Comparison of ENCODE assay signal across 16 cellular contexts in the genomic region with DNA sequence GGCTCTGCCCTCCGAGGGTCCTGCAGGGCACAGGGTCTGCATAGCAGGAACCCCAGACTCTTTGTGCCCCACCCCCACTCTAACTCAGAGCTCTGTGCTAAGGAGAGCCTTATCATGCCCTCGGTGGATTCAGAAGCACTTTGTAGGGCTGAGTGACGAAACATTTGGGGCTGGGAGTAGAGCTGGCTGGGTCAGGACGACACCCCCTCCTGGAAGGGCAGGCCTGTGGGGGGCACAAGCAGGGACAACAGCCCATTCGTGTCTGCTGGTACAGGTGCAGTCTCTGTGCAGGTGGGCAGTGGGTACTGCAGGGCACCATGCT. TPM values are rescaled to one million over a fixed set of nuclear protein-coding genes. Genes with fewer than 3 reads are reported as not detected.
DNase-seq lines count a peak whose midpoint lies in the region; ATAC-seq and TF ChIP-seq lines count a peak whose summit lies in the region.
"Had no signal": no experiment of that assay in that cellular context is flagged by ENCODE, and none has a peak within 500 bp of the region (broad histone marks: within the 10 kb centered on the region; RNA-seq: fewer than 3 reads in every experiment).

No MANE protein-coding gene starts in this region.

- H3K9ac ChIP-seq in neural progenitor cell = no peak overlapping the region

- ATAC-seq in stimulated activated memory B cell treated with anti-CD40 and anti-IgM and Interleukin-4, amounts not matched to agents 10 μg/mL and 1 μg/mL and 100 μg/mL, for 72 hours = no peak
- ATAC-seq in GM21381 (IDR thresholded peaks at IDR 0.05; ENCODE audit: unreplicated experiment) = no peak
- ATAC-seq: A549 had no signal

- intact Hi-C loops in left ventricle myocardium inferior (cut with micrococcal nuclease) = no loop called here
- intact Hi-C loops in dendritic cell treated with granulocyte-macrophage colony-stimulating factor and Interleukin-4, amounts not matched to agents 40 ng/mL and 50 ng/mL, for 4 days (cut with micrococcal nuclease) = loop anchor here (5.0 kb wide), 1 partner anchor 39 kb away; no protein-coding TSS in a partner anchor

- DNase-seq in cardiac muscle cell (ENCODE audit: low read depth in 1 of 2, low spot score in 1 of 2) = peak in 1 of 2 donors; percentile 15
- no peak for DNase-seq in left ventricle myocardium inferior
- no peak for DNase-seq in neural progenitor cell (ENCODE audit: low spot score)
- no peak for DNase-seq in NCI-H2196 (lab: John Stamatoyannopoulos, UW; ENCODE audit: unreplicated experiment)
- no peak for DNase-seq in KBM-7
- DNase-seq: C1 segment of cervical spinal cord; Caco-2; CD4-positive, alpha-beta T cell; HCEC 1CT had no signal

- TF ChIP-seq CTCF in cardiac muscle cell (IDR thresholded peaks at IDR 0.05; ENCODE audit: low read depth, low read length) = no peak
- no peak for TF ChIP-seq CTCF in left ventricle myocardium inferior (IDR thresholded peaks at IDR 0.05; ENCODE audit: borderline replicate concordance)
- no peak for TF ChIP-seq CTCF in neural progenitor cell (IDR thresholded peaks at IDR 0.05)

- H3K4me1 Mint-ChIP-seq in dendritic cell treated with granulocyte-macrophage colony-stimulating factor and Interleukin-4, amounts not matched to agents 40 ng/mL and 50 ng/mL, for 4 days (ENCODE audit: low read depth) = peaks cover 78% of the 10 kb centered on the region
- peaks cover 13% of the 10 kb centered on the region for H3K4me1 Mint-ChIP-seq in neural progenitor cell
- H3K4me1 Mint-ChIP-seq in stimulated activated memory B cell treated with anti-CD40 and anti-IgM and Interleukin-4, amounts not matched to agents 10 μg/mL and 1 μg/mL and 100 μg/mL, for 72 hours = peaks cover 25% of the 10 kb centered on the region

- no peak overlapping the region for H3K4me2 ChIP-seq in neural progenitor cell
- H3K4me2 ChIP-seq: A549 had no signal

- no peak overlapping the region for H2AFZ ChIP-seq in neural progenitor cell (replicated peaks)

- H3K36me3 ChIP-seq in cardiac muscle cell = no peaks in the 10 kb centered on the region
- H3K36me3 ChIP-seq in left ventricle myocardium inferior = no peaks in the 10 kb centered on the region
- H3K36me3 ChIP-seq in neural progenitor cell = no peaks in the 10 kb centered on the region

- no peaks in the 10 kb centered on the region for H3K27me3 ChIP-seq in cardiac muscle cell
- no peaks in the 10 kb centered on the region for H3K27me3 ChIP-seq in left ventricle myocardium inferior (ENCODE audit: low read depth)
- H3K27me3 ChIP-seq in neural progenitor cell = no peaks in the 10 kb centered on the region

- H3K27ac ChIP-seq in cardiac muscle cell (peak overlapping the region; percentile 41), left ventricle myocardium inferior (replicated peaks) (no peak overlapping the region), neural progenitor cell (no peak overlapping the region)
- H3K27ac ChIP-seq: 22Rv1, A549 had no signal

- H3K4me1 ChIP-seq in cardiac muscle cell (ENCODE audit: low read depth) (peaks cover 35% of the 10 kb centered on the region), left ventricle myocardium inferior (no peaks in the 10 kb centered on the region), neural progenitor cell (no peaks in the 10 kb centered on the region)

- H3F3A ChIP-seq in neural progenitor cell (ENCODE audit: low read depth) = no peaks in the 10 kb centered on the region

- H3K27ac Mint-ChIP-seq in dendritic cell treated with granulocyte-macrophage colony-stimulating factor and Interleukin-4, amounts not matched to agents 40 ng/mL and 50 ng/mL, for 4 days = peak overlapping the region; percentile 79
- peak overlapping the region; percentile 46 for H3K27ac Mint-ChIP-seq in neural progenitor cell
- H3K27ac Mint-ChIP-seq in stimulated activated memory B cell treated with anti-CD40 and anti-IgM and Interleukin-4, amounts not matched to agents 10 μg/mL and 1 μg/mL and 100 μg/mL, for 72 hours = peak overlapping the region; percentile 69
- H3K27ac Mint-ChIP-seq: CD4-positive, alpha-beta T cell had no signal

- H3K4me3 ChIP-seq in cardiac muscle cell = no peak overlapping the region
- no peak overlapping the region for H3K4me3 ChIP-seq in left ventricle myocardium inferior
- no peak overlapping the region for H3K4me3 ChIP-seq in neural progenitor cell
- H3K4me3 ChIP-seq: A549 had no signal

- no peaks in the 10 kb centered on the region for H4K20me1 ChIP-seq in neural progenitor cell (ENCODE audit: low read depth)

- no peaks in the 10 kb centered on the region for H3K9me3 ChIP-seq in cardiac muscle cell (ENCODE audit: low read depth)
- no peaks in the 10 kb centered on the region for H3K9me3 ChIP-seq in left ventricle myocardium inferior (replicated peaks)
- H3K9me3 ChIP-seq in neural progenitor cell (ENCODE audit: low read depth) = no peaks in the 10 kb centered on the region
- H3K9me3 ChIP-seq: A549, Caco-2 had no signal

- no peaks in the 10 kb centered on the region for H3K36me3 Mint-ChIP-seq in dendritic cell treated with granulocyte-macrophage colony-stimulating factor and Interleukin-4, amounts not matched to agents 40 ng/mL and 50 ng/mL, for 4 days (ENCODE audit: low read depth)
- H3K36me3 Mint-ChIP-seq in neural progenitor cell = no peaks in the 10 kb centered on the region
- H3K36me3 Mint-ChIP-seq in stimulated activated memory B cell treated with anti-CD40 and anti-IgM and Interleukin-4, amounts not matched to agents 10 μg/mL and 1 μg/mL and 100 μg/mL, for 72 hours = no peaks in the 10 kb centered on the region

- H3K27me3 Mint-ChIP-seq in dendritic cell treated with granulocyte-macrophage colony-stimulating factor and Interleukin-4, amounts not matched to agents 40 ng/mL and 50 ng/mL, for 4 days = peaks cover 39% of the 10 kb centered on the region
- H3K27me3 Mint-ChIP-seq in neural progenitor cell (ENCODE audit: insufficient read depth, low read depth) = peaks cover 10% of the 10 kb centered on the region
- H3K27me3 Mint-ChIP-seq in stimulated activated memory B cell treated with anti-CD40 and anti-IgM and Interleukin-4, amounts not matched to agents 10 μg/mL and 1 μg/mL and 100 μg/mL, for 72 hours = peaks cover 18% of the 10 kb centered on the region

- in situ Hi-C loops in KBM-7 (cut with MboI; ENCODE audit: low pct_unique_long_range_greater_than_20kb, low sequenced_read_pairs) = no loop called here

- no peaks in the 10 kb centered on the region for H3K79me2 ChIP-seq in neural progenitor cell (ENCODE audit: low read depth)

- H3K9me3 Mint-ChIP-seq in dendritic cell treated with granulocyte-macrophage colony-stimulating factor and Interleukin-4, amounts not matched to agents 40 ng/mL and 50 ng/mL, for 4 days = no peaks in the 10 kb centered on the region
- H3K9me3 Mint-ChIP-seq in neural progenitor cell = no peaks in the 10 kb centered on the region
- no peaks in the 10 kb centered on the region for H3K9me3 Mint-ChIP-seq in stimulated activated memory B cell treated with anti-CD40 and anti-IgM and Interleukin-4, amounts not matched to agents 10 μg/mL and 1 μg/mL and 100 μg/mL, for 72 hours
- H3K9me3 Mint-ChIP-seq: CD4-positive, alpha-beta T cell had no signal

- no peak overlapping the region for H3K4me3 Mint-ChIP-seq in dendritic cell treated with granulocyte-macrophage colony-stimulating factor and Interleukin-4, amounts not matched to agents 40 ng/mL and 50 ng/mL, for 4 days
- no peak overlapping the region for H3K4me3 Mint-ChIP-seq in neural progenitor cell
- no peak overlapping the region for H3K4me3 Mint-ChIP-seq in stimulated activated memory B cell treated with anti-CD40 and anti-IgM and Interleukin-4, amounts not matched to agents 10 μg/mL and 1 μg/mL and 100 μg/mL, for 72 hours
- H3K4me3 Mint-ChIP-seq: CD4-positive, alpha-beta T cell had no signal

RNA-seq across cellular contexts. Expression of gene APOBEC3A, which starts 8.9 kb away (rescaled TPM):
- 0.18 TPM in 1 of 2 replicates, not detected in the other for total RNA-seq in cardiac muscle cell
- polyA plus RNA-seq in cardiac muscle cell = not detected in 2 replicates
- total RNA-seq in left ventricle myocardium inferior = 0.41 TPM
- not detected in 2 replicates for total RNA-seq in neural progenitor cell (ENCODE audit: low replicate concordance)
- total RNA-seq: Caco-2, H4, HT-29 had no signal
- polyA plus RNA-seq: A549 had no signal

RNA-seq across cellular contexts. Expression of gene APOBEC3B, which starts 15.8 kb away (rescaled TPM):
- total RNA-seq in cardiac muscle cell (1.1 and 6.5 TPM in 2 replicates), left ventricle myocardium inferior (0.52 TPM), neural progenitor cell (ENCODE audit: low replicate concordance) (not detected in 2 replicates)
- polyA plus RNA-seq in cardiac muscle cell = 6.8 and 9.4 TPM in 2 replicates
- total RNA-seq: CD4-positive, alpha-beta T cell had no signal

RNA-seq across cellular contexts. Expression of gene APOBEC3C, which starts 47.7 kb away (rescaled TPM):
- total RNA-seq in cardiac muscle cell (12.8 and 15.7 TPM in 2 replicates), left ventricle myocardium inferior (25.1 TPM), neural progenitor cell (ENCODE audit: low replicate concordance) (3.0 and 4.6 TPM in 2 replicates)
- polyA plus RNA-seq in cardiac muscle cell = 71.7 and 84.0 TPM in 2 replicates

RNA-seq across cellular contexts. Expression of gene APOBEC3D, which starts 54.6 kb away (rescaled TPM):
- 2.0 and 4.3 TPM in 2 replicates for total RNA-seq in cardiac muscle cell
- 0.99 and 1.3 TPM in 2 replicates for polyA plus RNA-seq in cardiac muscle cell
- total RNA-seq in left ventricle myocardium inferior = 0.96 TPM
- total RNA-seq in neural progenitor cell (ENCODE audit: low replicate concordance) = 0.26 and 0.87 TPM in 2 replicates
- total RNA-seq: HT-29 had no signal
